Comparison of ENCODE assay signal across 26 cellular contexts in the genomic region with DNA sequence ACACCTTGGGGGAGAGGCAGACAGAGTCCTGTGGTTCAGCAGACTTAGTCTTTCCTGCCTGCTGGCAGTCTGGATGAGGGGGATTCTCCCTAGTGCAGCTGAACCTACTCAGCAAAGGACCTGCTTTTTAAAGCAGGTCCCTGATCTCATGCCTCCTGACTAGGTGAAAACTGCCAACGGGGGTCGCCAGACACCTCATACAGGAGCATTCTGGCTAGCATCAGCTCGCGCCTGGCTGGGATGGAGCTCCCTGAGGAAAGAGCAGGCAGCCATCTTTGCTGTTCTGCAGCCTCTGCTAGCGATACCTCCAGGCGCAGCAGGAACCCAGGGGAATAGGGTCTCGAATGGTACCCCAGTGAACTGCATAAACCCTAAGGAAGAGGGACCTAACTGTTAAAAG.
"Had no signal": no experiment of that assay in that cellular context is flagged by ENCODE, and none has a peak within 500 bp of the region (broad histone marks: within the 10 kb centered on the region; RNA-seq: fewer than 3 reads in every experiment).

No MANE protein-coding gene starts in this region.

- H3K27ac Mint-ChIP-seq: IgD-negative memory B cell had no signal

- H3K4me2 ChIP-seq: KMS-11, SK-N-SH had no signal

- H3K4me3 Mint-ChIP-seq: IgD-negative memory B cell had no signal

- H3K4me3 ChIP-seq: K562 had no signal

- H3K4me1 Mint-ChIP-seq: IgD-negative memory B cell had no signal

- H3K27me3 Mint-ChIP-seq: IgD-negative memory B cell had no signal

- H3K27ac ChIP-seq: HL-60, KMS-11, RWPE1 had no signal

- DNase-seq: MV-4-11; NCI-H1048; NCI-H1105 treated with DMSO at 0.1 percent for 48 hours; NCI-H1417 treated with DMSO at 0.1 percent for 48 hours; NCI-H146; NCI-H1694 treated with DMSO at 0.1 percent for 48 hours; NCI-H1930; NCI-H2081; NCI-H2107; NCI-H2227 treated with DMSO at 0.1 percent for 48 hours; NCI-H446; NCI-H510A; NCI-H524 treated with DMSO at 0.1 percent for 48 hours; NCI-H69; NCI-H774; NK-92 treated with Interleukin-12 subunit alpha and Interleukin-12 subunit beta, amount 100 ng/mL, for 24 hours; PC-3; SHP77; SK-N-SH; SW 1271 had no signal

- H3K9ac ChIP-seq: KMS-11, SK-N-SH had no signal

- ATAC-seq: K562, Panc1, PC-3 had no signal

- H3K9me3 ChIP-seq: SK-N-SH had no signal
